ENCODE assay signal across 14 cellular contexts in genomic region chr2:155830817-155831579, GRCh38.
"Had no signal": no experiment of that assay in that cellular context is flagged by ENCODE, and none has a peak within 500 bp of the region (broad histone marks: within the 10 kb centered on the region; RNA-seq: fewer than 3 reads in every experiment).

No MANE protein-coding gene starts in this region.

- H3K4me2 ChIP-seq: hepatocyte, neural progenitor cell had no signal

- H3K9ac ChIP-seq: neural progenitor cell had no signal

- H3K4me1 ChIP-seq: neural progenitor cell, spleen, testis, upper lobe of right lung had no signal

- DNase-seq: activated CD4-positive, alpha-beta T cell treated with anti-CD3 and anti-CD28 coated beads, Interleukin-2, amount 50 U/mL, for 1 hour; activated naive CD4-positive, alpha-beta T cell treated with Interleukin-2 at 50 U/mL for 16 hours; aorta; dorsolateral prefrontal cortex; endodermal cell; erythroblast; islet precursor cell; ovary; spleen; stimulated activated naive CD8-positive, alpha-beta T cell treated with anti-CD3 and anti-CD28 coated beads, Interleukin-15, amount 100 ng/mL, for 72 hours; testis; upper lobe of right lung had no signal

- H3K36me3 ChIP-seq: neural progenitor cell, ovary, spleen, upper lobe of right lung had no signal

- H3K4me3 ChIP-seq: dorsolateral prefrontal cortex, hepatocyte, neural progenitor cell, ovary, spleen, testis, upper lobe of right lung had no signal

- H3K9me3 ChIP-seq: ovary, spleen, testis, upper lobe of right lung had no signal

- H3K27ac ChIP-seq: dorsolateral prefrontal cortex, hepatocyte, neural progenitor cell, ovary, spleen, testis, upper lobe of right lung had no signal

- H2AFZ ChIP-seq: hepatocyte, neural progenitor cell had no signal

- H3K27me3 ChIP-seq: hepatocyte, neural progenitor cell, ovary, spleen, testis, upper lobe of right lung had no signal
